In the genomic region with DNA sequence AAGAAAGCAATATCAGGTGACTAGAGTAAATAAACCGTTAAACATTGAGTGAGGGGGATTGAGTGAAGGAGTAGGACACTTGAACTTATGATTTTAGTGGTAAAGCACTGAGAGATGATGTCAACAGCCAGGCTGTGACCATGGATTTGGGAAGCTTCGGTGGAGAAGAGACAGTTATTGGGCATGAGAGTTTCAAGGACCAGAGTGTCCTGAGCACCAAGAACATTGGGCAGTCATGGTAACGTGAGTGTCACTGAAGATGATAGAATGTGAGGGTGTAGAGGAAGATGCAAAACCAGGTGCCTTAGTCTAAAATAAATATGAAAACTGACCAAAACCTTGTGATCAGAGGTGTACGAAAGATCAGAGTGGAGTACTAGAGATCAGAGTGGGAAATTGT, we compare ENCODE assay signal across 15 cellular contexts.
A peak's percentile ranks its signal among the peaks of the same experiment; 100 is the strongest.
DNase-seq lines count a peak whose midpoint lies in the region; ATAC-seq lines count a peak whose summit lies in the region.
"Had no signal": no experiment of that assay in that cellular context is flagged by ENCODE, and none has a peak within 500 bp of the region (broad histone marks: within the 10 kb centered on the region; RNA-seq: fewer than 3 reads in every experiment).

No MANE protein-coding gene starts in this region.

- peaks cover 10 to 11% of the 10 kb centered on the region in 2 donors for H3K9me3 Mint-ChIP-seq in effector memory CD8-positive, alpha-beta T cell

- no peaks in the 10 kb centered on the region for H3K27me3 Mint-ChIP-seq in effector memory CD8-positive, alpha-beta T cell
- H3K27me3 Mint-ChIP-seq: CD4-positive, alpha-beta memory T cell had no signal

- no peak overlapping the region for H3K4me3 Mint-ChIP-seq in effector memory CD8-positive, alpha-beta T cell
- H3K4me3 Mint-ChIP-seq: CD4-positive, alpha-beta memory T cell; T-helper 1 cell treated with Interleukin-12 subunit alpha and Interleukin-12 subunit beta and Interleukin-4 antibody, amounts not matched to agents 30 μg/mL and 1 μg/mL, for 36 hours had no signal

- ATAC-seq in effector memory CD8-positive, alpha-beta T cell (replicated peaks): no peak
- no peak for ATAC-seq in left cardiac atrium

- intact Hi-C loops in left cardiac atrium (cut with DNase I): no loop called here

- peak in 2 of 3 experiments; percentile 54 to 73 for DNase-seq in NCI-H1417 (lab: John Stamatoyannopoulos, UW)
- DNase-seq in NCI-H1417 treated with DMSO at 0.1 percent for 48 hours (lab: John Stamatoyannopoulos, UW): no peak
- DNase-seq in NCI-H187 (lab: John Stamatoyannopoulos, UW): peak; percentile 43 to 60
- peak; percentile 46 for DNase-seq in NCI-H510A (lab: John Stamatoyannopoulos, UW)
- peak; percentile 36 to 47 for DNase-seq in SHP77 (lab: John Stamatoyannopoulos, UW)
- DNase-seq in effector memory CD8-positive, alpha-beta T cell: no peak
- DNase-seq in MV-4-11 (lab: John Stamatoyannopoulos, UW): no peak
- no peak for DNase-seq in left cardiac atrium
- DNase-seq: 8988T; CD4-positive, alpha-beta memory T cell; GF-D8; GM23248; HCEC 1CT; OCI-M1 had no signal

- no peaks in the 10 kb centered on the region for H3K4me1 Mint-ChIP-seq in effector memory CD8-positive, alpha-beta T cell (ENCODE audit: low read depth in 2 of 2)
- H3K4me1 Mint-ChIP-seq: CD4-positive, alpha-beta memory T cell had no signal

- no peak overlapping the region for H3K27ac Mint-ChIP-seq in effector memory CD8-positive, alpha-beta T cell
- H3K27ac Mint-ChIP-seq: CD4-positive, alpha-beta memory T cell; T-helper 1 cell treated with Interleukin-12 subunit alpha and Interleukin-12 subunit beta and Interleukin-4 antibody, amounts not matched to agents 30 μg/mL and 1 μg/mL, for 36 hours had no signal

- H3K36me3 Mint-ChIP-seq in effector memory CD8-positive, alpha-beta T cell (ENCODE audit: insufficient read depth): no peaks in the 10 kb centered on the region
- H3K36me3 Mint-ChIP-seq: CD4-positive, alpha-beta memory T cell had no signal

Comparison
In these comparisons a context has a peak if more than half of its experiments do, and no peak if none do; other contexts are left out.
1. DNase-seq: peak in NCI-H1417 (2 of 3), NCI-H187 (2 of 2), NCI-H510A (single experiment) and SHP77 (2 of 2); none in NCI-H1417 treated with DMSO at 0.1 percent for 48 hours (single experiment), effector memory CD8-positive, alpha-beta T cell (0 of 3), MV-4-11 (single experiment) and left cardiac atrium (single experiment).